Comparison of ENCODE assay signal across 9 cellular contexts in genomic region chr11:134276396-134277175, GRCh38. TPM values are rescaled to one million over a fixed set of nuclear protein-coding genes. Genes with fewer than 3 reads are reported as not detected.
A peak's percentile ranks its signal among the peaks of the same experiment; 100 is the strongest.
DNase-seq lines count a peak whose midpoint lies in the region; ATAC-seq and TF ChIP-seq lines count a peak whose summit lies in the region.
"Had no signal": no experiment of that assay in that cellular context is flagged by ENCODE, and none has a peak within 500 bp of the region (broad histone marks: within the 10 kb centered on the region; RNA-seq: fewer than 3 reads in every experiment).

No MANE protein-coding gene starts in this region.

- H3K27ac ChIP-seq in duodenal mucosa (ENCODE audit: low read depth, low read length) (no peak overlapping the region), osteoblast (ENCODE audit: low read depth, low read length) (no peak overlapping the region)
- H3K27ac ChIP-seq: C4-2B had no signal

- ATAC-seq in activated CD4-positive, CD25-positive, alpha-beta regulatory T cell treated with anti-CD3 and anti-CD28 coated beads, Interleukin-2, amount 50 U/mL, for 24 hours = peak; percentile 4 to 5

- H3K4me3 ChIP-seq in duodenal mucosa (ENCODE audit: low read depth in 1 of 2, low read length in 2 of 2) (peak overlapping the region; percentile 63 to 66), neuron (ENCODE audit: low read length) (peak overlapping the region; percentile 32), osteoblast (ENCODE audit: insufficient read depth, low read length) (no peak overlapping the region)

- TF ChIP-seq CTCF in osteoblast (IDR thresholded peaks at IDR 0.05; ENCODE audit: extremely low read depth, low read depth, low read length) = no peak

- no peak overlapping the region for H3K9ac ChIP-seq in duodenal mucosa (ENCODE audit: low read depth in 1 of 2, low read length in 2 of 2)

- H3K36me3 ChIP-seq in duodenal mucosa (ENCODE audit: control insufficient read depth in 1 of 2, insufficient read depth in 2 of 2, low read length in 2 of 2) (no peaks in the 10 kb centered on the region), neuron (ENCODE audit: insufficient read depth, low read length) (no peaks in the 10 kb centered on the region), osteoblast (ENCODE audit: insufficient read depth, low read length) (no peaks in the 10 kb centered on the region)

- H3K27me3 ChIP-seq in duodenal mucosa (ENCODE audit: control insufficient read depth in 1 of 2, insufficient read depth in 2 of 2, low read length in 2 of 2) (peaks cover 60 to 64% of the 10 kb centered on the region in 2 donors), neuron (ENCODE audit: insufficient read depth, low read length) (peaks cover 59% of the 10 kb centered on the region), osteoblast (ENCODE audit: insufficient read depth, low read length) (peaks cover 69% of the 10 kb centered on the region)

- H3K79me2 ChIP-seq in osteoblast (ENCODE audit: insufficient read depth, low read length) = no peaks in the 10 kb centered on the region

- peak overlapping the region; percentile 68 for H2AFZ ChIP-seq in neuron (ENCODE audit: low read depth, low read length)
- no peak overlapping the region for H2AFZ ChIP-seq in osteoblast (ENCODE audit: low read length)

- DNase-seq in activated CD4-positive, CD25-positive, alpha-beta regulatory T cell (lab: John Stamatoyannopoulos, UW) = no peak
- DNase-seq in NCI-H1092 treated with DMSO at 0.1 percent for 48 hours (lab: John Stamatoyannopoulos, UW) (peak; percentile 58), DMS153 (lab: John Stamatoyannopoulos, UW) (no peak), osteoblast (ENCODE audit: insufficient read length, low spot score, missing footprints) (no peak), NCI-H1694 treated with DMSO at 0.1 percent for 48 hours (lab: John Stamatoyannopoulos, UW) (no peak)

- no peak overlapping the region for H3K4me2 ChIP-seq in osteoblast (ENCODE audit: insufficient read depth, low read length)

- no peaks in the 10 kb centered on the region for H4K20me1 ChIP-seq in osteoblast (ENCODE audit: insufficient read depth, low read length)

- peaks cover 3 to 10% of the 10 kb centered on the region in 2 donors for H3K4me1 ChIP-seq in duodenal mucosa (ENCODE audit: control insufficient read depth in 1 of 2, insufficient read depth in 2 of 2, low read length in 2 of 2)
- peaks cover 28% of the 10 kb centered on the region for H3K4me1 ChIP-seq in neuron (ENCODE audit: insufficient read depth, low read length)
- H3K4me1 ChIP-seq in osteoblast (ENCODE audit: insufficient read depth, low read length) = no peaks in the 10 kb centered on the region

- H3K9me3 ChIP-seq in duodenal mucosa (ENCODE audit: control insufficient read depth in 1 of 2, low read length in 2 of 2) (no peaks in the 10 kb centered on the region), neuron (ENCODE audit: low read length) (peaks cover 5% of the 10 kb centered on the region), osteoblast (ENCODE audit: low read depth, low read length) (peaks cover 2% of the 10 kb centered on the region)

RNA-seq across cellular contexts. Expression of gene GLB1L3, which starts 0.4 kb away (rescaled TPM):
- not detected in 2 replicates for total RNA-seq in osteoblast

RNA-seq across cellular contexts. Expression of gene ACAD8, which starts 23.2 kb away (rescaled TPM):
- total RNA-seq in osteoblast = 17.7 and 21.5 TPM in 2 replicates

RNA-seq across cellular contexts. Expression of gene THYN1, which starts 23.4 kb away (rescaled TPM):
- total RNA-seq in osteoblast = 36.2 and 42.0 TPM in 2 replicates

RNA-seq across cellular contexts. Expression of gene VPS26B, which starts 52.1 kb away (rescaled TPM):
- 51.3 and 54.3 TPM in 2 replicates for total RNA-seq in osteoblast

RNA-seq across cellular contexts. Expression of gene NCAPD3, which starts 52.8 kb away (rescaled TPM):
- total RNA-seq in osteoblast = 9.4 and 12.7 TPM in 2 replicates
